In genomic region chr19:40240332-40240731, GRCh38 we compare ENCODE assay signal across 38 cellular contexts. TPM values are rescaled to one million over a fixed set of nuclear protein-coding genes. Genes with fewer than 3 reads are reported as not detected.
"Had no signal": no experiment of that assay in that cellular context is flagged by ENCODE, and none has a peak within 500 bp of the region (broad histone marks: within the 10 kb centered on the region; RNA-seq: fewer than 3 reads in every experiment).

No MANE protein-coding gene starts in this region.

- H3K27me3 ChIP-seq: MG63 had no signal

- H3K27ac ChIP-seq: KMS-11 had no signal

- H3K4me2 ChIP-seq: KMS-11 had no signal

- H3K9me3 ChIP-seq: MG63 had no signal

- H3K4me3 ChIP-seq: MG63 had no signal

- DNase-seq: Karpas-422, Kasumi-1, MG63, MM.1S, MV-4-11, NCI-H1048, NCI-H1092, NCI-H1092 treated with DMSO at 0.1 percent for 48 hours, NCI-H1105, NCI-H1105 treated with DMSO at 0.1 percent for 48 hours, NCI-H1417, NCI-H1417 treated with DMSO at 0.1 percent for 48 hours, NCI-H1436, NCI-H1436 treated with DMSO at 0.1 percent for 48 hours, NCI-H146, NCI-H1694, NCI-H1694 treated with DMSO at 0.1 percent for 48 hours, NCI-H187, NCI-H187 treated with DMSO at 0.1 percent for 48 hours, NCI-H1930, NCI-H2029, NCI-H2029 treated with DMSO at 0.1 percent for 48 hours, NCI-H2081, NCI-H2081 treated with DMSO at 0.1 percent for 48 hours, NCI-H2107, NCI-H2171, NCI-H2171 treated with DMSO at 0.1 percent for 48 hours, NCI-H2227 treated with DMSO at 0.1 percent for 48 hours, NCI-H226, NCI-H345, NCI-H446, NCI-H446 treated with DMSO at 0.1 percent for 48 hours, NCI-H510A had no signal

- H3K9ac ChIP-seq: KMS-11 had no signal

RNA-seq across cellular contexts. Expression of gene CCNP, which starts 13.8 kb away (rescaled TPM):
- total RNA-seq: LHCN-M2, M059J had no signal

RNA-seq across cellular contexts. Expression of gene TTC9B, which starts 22.1 kb away (rescaled TPM):
- total RNA-seq: LHCN-M2, M059J, MCF 10A, NCI-H460 had no signal
